Comparison of ENCODE assay signal across 8 cellular contexts in the genomic region with DNA sequence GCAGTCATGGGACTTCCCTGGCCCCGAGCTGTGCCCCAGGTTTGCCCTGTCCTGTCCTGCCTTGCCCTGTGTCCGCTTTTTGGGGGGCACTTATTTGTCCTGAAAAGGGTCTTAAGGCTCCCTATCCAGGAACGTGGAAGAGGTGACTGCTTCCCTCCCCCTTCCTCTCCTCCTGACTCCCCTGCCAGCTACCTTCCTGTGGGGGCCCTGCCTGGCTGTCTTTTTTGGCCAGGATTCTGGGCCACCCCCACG. TPM values are rescaled to one million over a fixed set of nuclear protein-coding genes. Genes with fewer than 3 reads are reported as not detected.
DNase-seq lines count a peak whose midpoint lies in the region; ATAC-seq, FAIRE-seq and TF ChIP-seq lines count a peak whose summit lies in the region.

No MANE protein-coding gene starts in this region.

- no peaks in the 10 kb centered on the region for H3K36me3 Mint-ChIP-seq in activated naive CD8-positive, alpha-beta T cell treated with anti-CD3 and anti-CD28 coated beads, Interleukin-2, amount 50 U/mL, for 24 hours (ENCODE audit: low read depth)

- peak overlapping the region; percentile 91 for H3K4me3 Mint-ChIP-seq in activated naive CD8-positive, alpha-beta T cell treated with anti-CD3 and anti-CD28 coated beads, Interleukin-2, amount 50 U/mL, for 24 hours

- no peaks in the 10 kb centered on the region for H3K27me3 Mint-ChIP-seq in activated naive CD8-positive, alpha-beta T cell treated with anti-CD3 and anti-CD28 coated beads, Interleukin-2, amount 50 U/mL, for 24 hours

- H3K4me3 ChIP-seq in keratinocyte (ENCODE audit: control insufficient read depth in 2 of 3, extremely low read depth in 1 of 3, insufficient read depth in 2 of 3, low read depth in 1 of 3, low read length in 3 of 3), result peak overlapping the region in 2 of 3 experiments; percentile 39 to 70
- peak overlapping the region; percentile 74 for H3K4me3 ChIP-seq in thoracic aorta

- H4K20me1 ChIP-seq in keratinocyte (ENCODE audit: control insufficient read depth, extremely low read depth, insufficient read depth, low read length), result no peaks in the 10 kb centered on the region

- H3K27me3 ChIP-seq in keratinocyte (ENCODE audit: control insufficient read depth, extremely low read depth, insufficient read depth, low read length), result no peaks in the 10 kb centered on the region
- H3K27me3 ChIP-seq in thoracic aorta (replicated peaks; ENCODE audit: insufficient read depth), result no peaks in the 10 kb centered on the region

- no peaks in the 10 kb centered on the region for H3K9me3 Mint-ChIP-seq in activated naive CD8-positive, alpha-beta T cell treated with anti-CD3 and anti-CD28 coated beads, Interleukin-2, amount 50 U/mL, for 24 hours

- H3K4me1 Mint-ChIP-seq in activated naive CD8-positive, alpha-beta T cell treated with anti-CD3 and anti-CD28 coated beads, Interleukin-2, amount 50 U/mL, for 24 hours, result peaks cover 41% of the 10 kb centered on the region

- TF ChIP-seq CTCF in keratinocyte (optimal IDR thresholded peaks at IDR 0.05 in 1 of 3, IDR thresholded peaks at IDR 0.05 in 1 of 3, conservative IDR thresholded peaks at IDR 0.05 in 1 of 3; ENCODE audit: extremely low read depth in 1 of 3, insufficient read depth in 2 of 3, low read length in 3 of 3) (no peak), thoracic aorta (IDR thresholded peaks at IDR 0.05) (no peak)

- peak overlapping the region; percentile 99 for H3K27ac Mint-ChIP-seq in activated naive CD8-positive, alpha-beta T cell treated with anti-CD3 and anti-CD28 coated beads, Interleukin-2, amount 50 U/mL, for 24 hours

- H3K79me2 ChIP-seq in keratinocyte (ENCODE audit: control insufficient read depth, insufficient read depth, low read length), result no peaks in the 10 kb centered on the region

- no peaks in the 10 kb centered on the region for H3K36me3 ChIP-seq in keratinocyte (ENCODE audit: control insufficient read depth in 2 of 2, extremely low read depth in 1 of 2, insufficient read depth in 2 of 2, low read length in 2 of 2)
- H3K36me3 ChIP-seq in thoracic aorta, result no peaks in the 10 kb centered on the region

- no peak overlapping the region for H2AFZ ChIP-seq in keratinocyte (ENCODE audit: control insufficient read depth, low read length)

- H3K27ac ChIP-seq in keratinocyte (ENCODE audit: control insufficient read depth, insufficient read depth, low read length), result peak overlapping the region; percentile 98
- peak overlapping the region; percentile 99 for H3K27ac ChIP-seq in thoracic aorta

- DNase-seq in activated CD8-positive, alpha-beta memory T cell treated with anti-CD3 and anti-CD28 coated beads, Interleukin-2, amount 50 U/mL, for 4 hours, result peak; percentile 28
- no peak for DNase-seq in activated CD8-positive, alpha-beta memory T cell treated with anti-CD3 and anti-CD28 coated beads, Interleukin-2, amount 50 U/mL, for 48 hours
- no peak for DNase-seq in activated naive CD8-positive, alpha-beta T cell treated with anti-CD3 and anti-CD28 coated beads, Interleukin-2, amount 50 U/mL, for 24 hours
- DNase-seq in keratinocyte (ENCODE audit: low read depth, low spot score), result no peak
- no peak for DNase-seq in thoracic aorta (ENCODE audit: low spot score)
- DNase-seq in stimulated activated CD4-positive, alpha-beta T cell treated with anti-CD3 and anti-CD28 coated beads, Interleukin-15, amount 100 ng/mL, for 24 hours, result no peak

- no peak for FAIRE-seq in keratinocyte (lab: Jason Lieb, UNC)

- peaks cover 21% of the 10 kb centered on the region for H3K4me1 ChIP-seq in keratinocyte (ENCODE audit: control insufficient read depth, extremely low read depth, insufficient read depth, low read length)
- H3K4me1 ChIP-seq in thoracic aorta (ENCODE audit: control insufficient read depth in 1 of 2, low read depth in 2 of 2), result peaks cover 25 to 42% of the 10 kb centered on the region in 2 donors

- peak overlapping the region; percentile 90 for H3K4me2 ChIP-seq in keratinocyte (ENCODE audit: control insufficient read depth, extremely low read depth, insufficient read depth, low read depth, low read length)

- H3K9me3 ChIP-seq in keratinocyte (ENCODE audit: control insufficient read depth, low read depth, low read length) (no peaks in the 10 kb centered on the region), thoracic aorta (no peaks in the 10 kb centered on the region)

- peak overlapping the region; percentile 91 for H3K9ac ChIP-seq in keratinocyte (ENCODE audit: control insufficient read depth, extremely low read depth, insufficient read depth, low read length)

- no peaks in the 10 kb centered on the region for H3K9me1 ChIP-seq in keratinocyte (ENCODE audit: control insufficient read depth, extremely low read depth, insufficient read depth, low read length)

- no peak for ATAC-seq in activated naive CD8-positive, alpha-beta T cell treated with anti-CD3 and anti-CD28 coated beads, Interleukin-2, amount 50 U/mL, for 24 hours
- ATAC-seq in thoracic aorta (ENCODE audit: insufficient number of reproducible peaks, low FRiP score, low read depth), result no peak
- no peak for ATAC-seq in HG03280 (IDR thresholded peaks at IDR 0.05; ENCODE audit: unreplicated experiment)
- no peak for ATAC-seq in HG02678 (IDR thresholded peaks at IDR 0.05; ENCODE audit: unreplicated experiment)

- dilution Hi-C loops in keratinocyte (cut with MboI; ENCODE audit: extremely low pct_ligation_motif_present, low sequenced_read_pairs), result no loop called here

RNA-seq across cellular contexts. Expression of a gene that starts 6.5 kb away (rescaled TPM):
- 2.4 to 4.5 TPM (median 3.0 TPM) in 3 replicates for polyA plus RNA-seq in keratinocyte
- 2.4 TPM for polyA plus RNA-seq in keratinocyte (2011; ENCODE audit: low read depth)
- polyA plus RNA-seq in keratinocyte (2011; cell fraction: cytosol; rRNA removed), result 2.2 and 3.4 TPM in 2 replicates
- polyA plus RNA-seq in keratinocyte (2011; cell fraction: nucleus; rRNA removed), result 3.3 and 3.6 TPM in 2 replicates
- polyA plus RNA-seq in keratinocyte (2012; ENCODE audit: low replicate concordance), result 2.3 and 4.8 TPM in 2 replicates
- polyA minus RNA-seq in keratinocyte, result 1.4 to 2.3 TPM (median 2.2 TPM) in 3 replicates
- polyA minus RNA-seq in keratinocyte (2011; cell fraction: cytosol; rRNA and poly(A)+ RNA removed), result 2.9 TPM
- 2.8 and 3.9 TPM in 2 replicates for polyA minus RNA-seq in keratinocyte (2011; cell fraction: nucleus; rRNA and poly(A)+ RNA removed)
- total RNA-seq in thoracic aorta, result 100 to 1,000 TPM; 165 to 187 TPM
